ENCODE assay signal across 28 cellular contexts in the genomic region with DNA sequence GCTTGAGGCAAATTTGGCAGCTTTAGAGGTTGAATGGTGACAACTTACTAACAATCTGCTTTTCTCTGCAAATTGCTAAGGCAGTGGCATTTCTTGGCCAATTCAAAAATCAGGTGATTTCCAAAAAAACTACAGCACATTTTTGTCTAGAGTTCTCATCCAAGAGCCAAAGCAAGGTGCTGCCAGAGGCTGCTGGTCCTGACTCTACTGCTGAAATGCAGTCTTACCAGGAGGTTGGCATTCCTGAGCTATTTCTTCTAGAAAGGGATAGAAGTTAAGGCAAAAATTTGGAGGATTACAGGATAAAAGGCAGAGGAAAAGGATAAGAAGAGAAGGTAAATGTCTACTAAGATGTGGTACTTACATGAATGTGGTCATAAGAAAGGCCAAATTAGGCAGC.
"Had no signal": no experiment of that assay in that cellular context is flagged by ENCODE, and none has a peak within 500 bp of the region (broad histone marks: within the 10 kb centered on the region; RNA-seq: fewer than 3 reads in every experiment).

No MANE protein-coding gene starts in this region.

- H3K27me3 ChIP-seq: neural progenitor cell, ovary, right lobe of liver, sigmoid colon, stomach, thyroid gland, tibial nerve, upper lobe of right lung, uterus had no signal

- H3K9me3 Mint-ChIP-seq: nephron; neural progenitor cell; stimulated activated effector memory CD8-positive, alpha-beta T cell treated with anti-CD3 and anti-CD28 coated beads, Interleukin-12 subunit alpha, Interleukin-12 subunit beta, amount 100 ng/mL, for 72 hours; stimulated activated naive B cell treated with anti-CD40 and anti-IgM and Interleukin-4, amounts not matched to agents 10 μg/mL and 1 μg/mL and 100 μg/mL, for 72 hours; stimulated activated naive CD8-positive, alpha-beta T cell treated with anti-CD3 and anti-CD28 coated beads, Interleukin-15, Interleukin-2, amounts not matched to agents 100 ng/mL and 50 ng/mL, for 24 hours; type B pancreatic cell had no signal

- H3K4me3 Mint-ChIP-seq: natural killer cell; nephron; neural progenitor cell; stimulated activated effector memory CD8-positive, alpha-beta T cell treated with anti-CD3 and anti-CD28 coated beads, Interleukin-12 subunit alpha, Interleukin-12 subunit beta, amount 100 ng/mL, for 72 hours; stimulated activated naive B cell treated with anti-CD40 and anti-IgM and Interleukin-4, amounts not matched to agents 10 μg/mL and 1 μg/mL and 100 μg/mL, for 72 hours; stimulated activated naive CD8-positive, alpha-beta T cell treated with anti-CD3 and anti-CD28 coated beads, Interleukin-15, Interleukin-2, amounts not matched to agents 100 ng/mL and 50 ng/mL, for 24 hours; type B pancreatic cell had no signal

- H3K36me3 Mint-ChIP-seq: natural killer cell; neural progenitor cell; stimulated activated effector memory CD8-positive, alpha-beta T cell treated with anti-CD3 and anti-CD28 coated beads, Interleukin-12 subunit alpha, Interleukin-12 subunit beta, amount 100 ng/mL, for 72 hours; stimulated activated naive B cell treated with anti-CD40 and anti-IgM and Interleukin-4, amounts not matched to agents 10 μg/mL and 1 μg/mL and 100 μg/mL, for 72 hours; type B pancreatic cell had no signal

- DNase-seq: natural killer cell; occipital lobe; ovary; posterior cingulate gyrus; psoas muscle; right cardiac atrium; right lobe of liver; sigmoid colon; small intestine; stimulated activated CD4-positive, alpha-beta T cell treated with anti-CD3 and anti-CD28 coated beads, Interleukin-15, amount 100 ng/mL, for 24 hours; stimulated activated CD4-positive, alpha-beta T cell treated with anti-CD3 and anti-CD28 coated beads, Interleukin-2, amount 100 ng/mL, for 24 hours; stimulated activated CD4-positive, alpha-beta T cell treated with anti-CD3 and anti-CD28 coated beads, Interleukin-2, amount 100 ng/mL, for 48 hours; stimulated activated CD4-positive, alpha-beta T cell treated with anti-CD3 and anti-CD28 coated beads, Interleukin-4, amount 100 ng/mL, for 24 hours; stimulated activated naive B cell treated with anti-CD40 and anti-IgM and Interleukin-4, amounts not matched to agents 10 μg/mL and 1 μg/mL and 100 μg/mL, for 72 hours; stimulated activated naive CD4-positive, alpha-beta T cell treated with Interleukin-2 at 50 U/mL for 16 hours; stomach; upper lobe of right lung; uterus had no signal

- H3K9ac ChIP-seq: neural progenitor cell, parathyroid adenoma had no signal

- ATAC-seq: natural killer cell; psoas muscle; right cardiac atrium; right lobe of liver; stimulated activated effector memory CD8-positive, alpha-beta T cell treated with anti-CD3 and anti-CD28 coated beads, Interleukin-12 subunit alpha, Interleukin-12 subunit beta, amount 100 ng/mL, for 72 hours; stimulated activated naive B cell treated with anti-CD40 and anti-IgM and Interleukin-4, amounts not matched to agents 10 μg/mL and 1 μg/mL and 100 μg/mL, for 72 hours; upper lobe of right lung had no signal

- H3K4me1 ChIP-seq: neural progenitor cell, parathyroid adenoma, psoas muscle, right lobe of liver, sigmoid colon, stomach, tibial nerve, upper lobe of right lung, uterus had no signal

- H3K4me1 Mint-ChIP-seq: natural killer cell; nephron; neural progenitor cell; stimulated activated effector memory CD8-positive, alpha-beta T cell treated with anti-CD3 and anti-CD28 coated beads, Interleukin-12 subunit alpha, Interleukin-12 subunit beta, amount 100 ng/mL, for 72 hours; stimulated activated naive B cell treated with anti-CD40 and anti-IgM and Interleukin-4, amounts not matched to agents 10 μg/mL and 1 μg/mL and 100 μg/mL, for 72 hours had no signal

- H3K4me2 ChIP-seq: neural progenitor cell had no signal

- H3K27ac ChIP-seq: neural progenitor cell, ovary, parathyroid adenoma, psoas muscle, right lobe of liver, sigmoid colon, stomach, thoracic aorta, thyroid gland, tibial nerve, upper lobe of right lung, uterus had no signal

- H3K4me3 ChIP-seq: neural progenitor cell, ovary, psoas muscle, right lobe of liver, sigmoid colon, stomach, thoracic aorta, thyroid gland, tibial nerve, upper lobe of right lung, uterus had no signal

- H3K79me2 ChIP-seq: parathyroid adenoma had no signal

- H3K27ac Mint-ChIP-seq: natural killer cell; nephron; progenitor cell of endocrine pancreas; stimulated activated effector memory CD8-positive, alpha-beta T cell treated with anti-CD3 and anti-CD28 coated beads, Interleukin-12 subunit alpha, Interleukin-12 subunit beta, amount 100 ng/mL, for 72 hours; stimulated activated naive B cell treated with anti-CD40 and anti-IgM and Interleukin-4, amounts not matched to agents 10 μg/mL and 1 μg/mL and 100 μg/mL, for 72 hours; stimulated activated naive CD8-positive, alpha-beta T cell treated with anti-CD3 and anti-CD28 coated beads, Interleukin-15, Interleukin-2, amounts not matched to agents 100 ng/mL and 50 ng/mL, for 24 hours; type B pancreatic cell had no signal

- H3K27me3 Mint-ChIP-seq: progenitor cell of endocrine pancreas had no signal

- H2AFZ ChIP-seq: neural progenitor cell, parathyroid adenoma had no signal

- H3K36me3 ChIP-seq: neural progenitor cell, ovary, right lobe of liver, sigmoid colon, stomach, thoracic aorta, thyroid gland, tibial nerve, upper lobe of right lung, uterus had no signal
